In genomic region chr5:28143519-28143918, GRCh38 we compare ENCODE assay signal across 26 cellular contexts.
DNase-seq lines count a peak whose midpoint lies in the region; ATAC-seq, FAIRE-seq and TF ChIP-seq lines count a peak whose summit lies in the region.
"Had no signal": no experiment of that assay in that cellular context is flagged by ENCODE, and none has a peak within 500 bp of the region (broad histone marks: within the 10 kb centered on the region; RNA-seq: fewer than 3 reads in every experiment).

No MANE protein-coding gene starts in this region.

- no peak overlapping the region for H3K27ac Mint-ChIP-seq in GM23338
- H3K27ac Mint-ChIP-seq: CD14-positive monocyte; CD4-positive, alpha-beta memory T cell; CD4-positive, CD25-positive, alpha-beta regulatory T cell; CD8-positive, alpha-beta memory T cell had no signal

- no peak for DNase-seq in GM23338 (ENCODE audit: low spot score)
- peak; percentile 3 for DNase-seq in osteoblast (ENCODE audit: insufficient read length, low spot score, missing footprints)
- DNase-seq in Ammon's horn (ENCODE audit: low spot score), result no peak
- no peak for DNase-seq in anterior cingulate cortex (lab: John Stamatoyannopoulos, UW)
- DNase-seq: AML-193; BE2C; C1 segment of cervical spinal cord; CD4-positive, alpha-beta memory T cell; CD4-positive, CD25-positive, alpha-beta regulatory T cell; CD8-positive, alpha-beta memory T cell; COR-L47; DMS 273 treated with DMSO at 0.1 percent for 48 hours; DMS153; DMS53; DMS79; DND-41; EL; GDM1 had no signal

- no peak overlapping the region for H3K4me3 ChIP-seq in GM23338
- no peak overlapping the region for H3K4me3 ChIP-seq in osteoblast (ENCODE audit: insufficient read depth, low read length)
- H3K4me3 ChIP-seq: A549, BLaER1, GM12878 had no signal

- H3K27ac ChIP-seq in GM23338 (ENCODE audit: low read depth), result peak overlapping the region; percentile 34; the same call in 1 of the 2 replicates
- no peak overlapping the region for H3K27ac ChIP-seq in osteoblast (ENCODE audit: low read depth, low read length)
- H3K27ac ChIP-seq: 22Rv1, A549, BLaER1 had no signal

- no peak for ATAC-seq in GM23338
- ATAC-seq: A549, GM12878 had no signal

- no peak overlapping the region for H2AFZ ChIP-seq in GM23338
- H2AFZ ChIP-seq in osteoblast (ENCODE audit: low read length), result no peak overlapping the region

- no peak overlapping the region for H3K4me3 Mint-ChIP-seq in GM23338
- H3K4me3 Mint-ChIP-seq: CD14-positive monocyte; CD4-positive, alpha-beta memory T cell; CD4-positive, CD25-positive, alpha-beta regulatory T cell; CD8-positive, alpha-beta memory T cell had no signal

- TF ChIP-seq CTCF in GM23338 (conservative IDR thresholded peaks at IDR 0.05; ENCODE audit: low read depth in 2 of 2), result no peak
- TF ChIP-seq CTCF in osteoblast (IDR thresholded peaks at IDR 0.05; ENCODE audit: extremely low read depth, low read depth, low read length), result no peak

- no peaks in the 10 kb centered on the region for H3K9me2 ChIP-seq in GM23338 (ENCODE audit: insufficient read depth)

- H3K4me1 Mint-ChIP-seq in GM23338, result peaks cover 10% of the 10 kb centered on the region; the same call in 2 of the 3 replicates
- H3K4me1 Mint-ChIP-seq: CD14-positive monocyte; CD4-positive, alpha-beta memory T cell; CD4-positive, CD25-positive, alpha-beta regulatory T cell; CD8-positive, alpha-beta memory T cell had no signal

- no peaks in the 10 kb centered on the region for H3K27me3 ChIP-seq in GM23338 (ENCODE audit: insufficient read depth)
- H3K27me3 ChIP-seq in osteoblast (ENCODE audit: insufficient read depth, low read length), result no peaks in the 10 kb centered on the region
- H3K27me3 ChIP-seq: BE2C, BLaER1 had no signal

- H4K20me1 ChIP-seq in GM23338 (replicated peaks; ENCODE audit: insufficient read depth) (no peaks in the 10 kb centered on the region), osteoblast (ENCODE audit: insufficient read depth, low read length) (no peaks in the 10 kb centered on the region)
- H4K20me1 ChIP-seq: BLaER1 had no signal

- H3K4me1 ChIP-seq in GM23338 (ENCODE audit: insufficient read depth) (peaks cover 5% of the 10 kb centered on the region; the same call in 1 of the 2 replicates), osteoblast (ENCODE audit: insufficient read depth, low read length) (no peaks in the 10 kb centered on the region)
- H3K4me1 ChIP-seq: A549, BE2C, BLaER1 had no signal

- no peaks in the 10 kb centered on the region for H3K9me3 ChIP-seq in osteoblast (ENCODE audit: low read depth, low read length)
- H3K9me3 ChIP-seq: A549, BE2C, BLaER1 had no signal

- H3K4me2 ChIP-seq in GM23338, result no peak overlapping the region; the same call in 1 of the 2 replicates
- H3K4me2 ChIP-seq in osteoblast (ENCODE audit: insufficient read depth, low read length), result no peak overlapping the region
- H3K4me2 ChIP-seq: A549, BLaER1 had no signal

- H3K79me2 ChIP-seq in GM23338 (replicated peaks; ENCODE audit: insufficient read depth), result no peaks in the 10 kb centered on the region
- no peaks in the 10 kb centered on the region for H3K79me2 ChIP-seq in osteoblast (ENCODE audit: insufficient read depth, low read length)

- H3F3A ChIP-seq in GM23338 (replicated peaks; ENCODE audit: low read depth), result no peaks in the 10 kb centered on the region

- no peaks in the 10 kb centered on the region for H3K27me3 Mint-ChIP-seq in GM23338 (ENCODE audit: insufficient read depth, low read depth, poor library complexity)
- H3K27me3 Mint-ChIP-seq: CD4-positive, alpha-beta memory T cell; CD4-positive, CD25-positive, alpha-beta regulatory T cell; CD8-positive, alpha-beta memory T cell had no signal

- peak; percentile 38 for FAIRE-seq in colon (lab: Jason Lieb, UNC)
- FAIRE-seq: A549, GM12878, GM12892, GM18507 had no signal

- no peaks in the 10 kb centered on the region for H3K36me3 Mint-ChIP-seq in GM23338 (ENCODE audit: low read depth)
- H3K36me3 Mint-ChIP-seq: CD14-positive monocyte; CD4-positive, alpha-beta memory T cell; CD4-positive, CD25-positive, alpha-beta regulatory T cell; CD8-positive, alpha-beta memory T cell had no signal

- peaks cover 2% of the 10 kb centered on the region; the same call in 2 of the 3 replicates for H3K9me3 Mint-ChIP-seq in GM23338

- H3K36me3 ChIP-seq in GM23338 (ENCODE audit: insufficient read depth) (no peaks in the 10 kb centered on the region; the same call in 1 of the 2 replicates), osteoblast (ENCODE audit: insufficient read depth, low read length) (no peaks in the 10 kb centered on the region)
- H3K36me3 ChIP-seq: BE2C, BLaER1 had no signal

TF ChIP-seq in GM23338, 12 proteins besides CTCF, POLR2A, EP300 and RAD21:
- TF ChIP-seq, protein P1, sequence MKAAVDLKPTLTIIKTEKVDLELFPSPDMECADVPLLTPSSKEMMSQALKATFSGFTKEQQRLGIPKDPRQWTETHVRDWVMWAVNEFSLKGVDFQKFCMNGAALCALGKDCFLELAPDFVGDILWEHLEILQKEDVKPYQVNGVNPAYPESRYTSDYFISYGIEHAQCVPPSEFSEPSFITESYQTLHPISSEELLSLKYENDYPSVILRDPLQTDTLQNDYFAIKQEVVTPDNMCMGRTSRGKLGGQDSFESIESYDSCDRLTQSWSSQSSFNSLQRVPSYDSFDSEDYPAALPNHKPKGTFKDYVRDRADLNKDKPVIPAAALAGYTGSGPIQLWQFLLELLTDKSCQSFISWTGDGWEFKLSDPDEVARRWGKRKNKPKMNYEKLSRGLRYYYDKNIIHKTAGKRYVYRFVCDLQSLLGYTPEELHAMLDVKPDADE (IDR thresholded peaks at IDR 0.05), result no peak
- TF ChIP-seq JUNB (IDR thresholded peaks at IDR 0.05; ENCODE audit: unreplicated experiment), result no peak
- TF ChIP-seq ZNF331 (CRISPR knock-in tag; IDR thresholded peaks at IDR 0.05; ENCODE audit: low read depth), result no peak
- TF ChIP-seq NANOG (IDR thresholded peaks at IDR 0.05; ENCODE audit: borderline replicate concordance), result no peak
- TF ChIP-seq, protein P2, sequence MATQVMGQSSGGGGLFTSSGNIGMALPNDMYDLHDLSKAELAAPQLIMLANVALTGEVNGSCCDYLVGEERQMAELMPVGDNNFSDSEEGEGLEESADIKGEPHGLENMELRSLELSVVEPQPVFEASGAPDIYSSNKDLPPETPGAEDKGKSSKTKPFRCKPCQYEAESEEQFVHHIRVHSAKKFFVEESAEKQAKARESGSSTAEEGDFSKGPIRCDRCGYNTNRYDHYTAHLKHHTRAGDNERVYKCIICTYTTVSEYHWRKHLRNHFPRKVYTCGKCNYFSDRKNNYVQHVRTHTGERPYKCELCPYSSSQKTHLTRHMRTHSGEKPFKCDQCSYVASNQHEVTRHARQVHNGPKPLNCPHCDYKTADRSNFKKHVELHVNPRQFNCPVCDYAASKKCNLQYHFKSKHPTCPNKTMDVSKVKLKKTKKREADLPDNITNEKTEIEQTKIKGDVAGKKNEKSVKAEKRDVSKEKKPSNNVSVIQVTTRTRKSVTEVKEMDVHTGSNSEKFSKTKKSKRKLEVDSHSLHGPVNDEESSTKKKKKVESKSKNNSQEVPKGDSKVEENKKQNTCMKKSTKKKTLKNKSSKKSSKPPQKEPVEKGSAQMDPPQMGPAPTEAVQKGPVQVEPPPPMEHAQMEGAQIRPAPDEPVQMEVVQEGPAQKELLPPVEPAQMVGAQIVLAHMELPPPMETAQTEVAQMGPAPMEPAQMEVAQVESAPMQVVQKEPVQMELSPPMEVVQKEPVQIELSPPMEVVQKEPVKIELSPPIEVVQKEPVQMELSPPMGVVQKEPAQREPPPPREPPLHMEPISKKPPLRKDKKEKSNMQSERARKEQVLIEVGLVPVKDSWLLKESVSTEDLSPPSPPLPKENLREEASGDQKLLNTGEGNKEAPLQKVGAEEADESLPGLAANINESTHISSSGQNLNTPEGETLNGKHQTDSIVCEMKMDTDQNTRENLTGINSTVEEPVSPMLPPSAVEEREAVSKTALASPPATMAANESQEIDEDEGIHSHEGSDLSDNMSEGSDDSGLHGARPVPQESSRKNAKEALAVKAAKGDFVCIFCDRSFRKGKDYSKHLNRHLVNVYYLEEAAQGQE (IDR thresholded peaks at IDR 0.05; ENCODE audit: unreplicated experiment), result no peak
- TF ChIP-seq CREB1 (CRISPR knock-in tag; IDR thresholded peaks at IDR 0.05; ENCODE audit: low read depth), result no peak
- TF ChIP-seq ZNF114 (CRISPR knock-in tag; IDR thresholded peaks at IDR 0.05), result no peak
- TF ChIP-seq EZH2 (IDR thresholded peaks at IDR 0.05; ENCODE audit: low read depth, unreplicated experiment), result no peak
